Comparison of ENCODE assay signal across 9 cellular contexts in the genomic region with DNA sequence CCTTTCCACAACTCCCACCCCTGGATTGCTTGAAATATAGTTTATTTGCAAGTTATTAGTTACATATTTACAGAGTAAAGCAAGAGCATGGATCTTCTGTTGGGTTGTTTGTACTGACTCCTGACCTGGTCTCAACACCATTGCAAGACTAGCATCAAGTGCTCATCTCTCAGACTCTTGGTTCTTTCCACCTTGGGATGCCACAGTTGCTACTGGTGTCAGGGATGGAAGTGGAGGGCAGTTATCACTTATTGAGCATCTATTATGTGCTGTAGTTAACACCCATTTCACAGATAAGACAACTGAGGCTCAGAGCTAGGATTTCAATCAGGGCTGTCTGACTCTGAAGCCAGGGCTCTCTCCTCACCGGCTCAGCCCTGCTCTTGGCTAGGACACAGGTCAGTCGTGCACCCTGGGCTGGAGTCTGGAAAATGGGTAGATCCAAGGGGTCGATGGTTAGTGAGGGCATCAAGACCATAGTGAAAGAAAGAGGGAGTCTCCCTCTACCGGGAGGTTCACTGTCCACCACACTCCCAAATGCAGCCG. TPM values are rescaled to one million over a fixed set of nuclear protein-coding genes. Genes with fewer than 3 reads are reported as not detected.
DNase-seq lines count a peak whose midpoint lies in the region; ATAC-seq and TF ChIP-seq lines count a peak whose summit lies in the region.
"Had no signal": no experiment of that assay in that cellular context is flagged by ENCODE, and none has a peak within 500 bp of the region (broad histone marks: within the 10 kb centered on the region; RNA-seq: fewer than 3 reads in every experiment).

No MANE protein-coding gene starts in this region.

- no peak for DNase-seq in DND-41
- DNase-seq in SJSA1 (ENCODE audit: low read depth in 1 of 2, low spot score in 2 of 2) = no peak
- DNase-seq in fibroblast of peridontal ligament (ENCODE audit: extremely low read depth) = peak; percentile 57
- DNase-seq in prostate gland (ENCODE audit: low spot score) = no peak
- DNase-seq in stimulated activated CD4-positive, alpha-beta T cell treated with anti-CD3 and anti-CD28 coated beads, Interleukin-4, amount 100 ng/mL, for 24 hours = no peak
- no peak for DNase-seq in GM13976 (ENCODE audit: low spot score)
- DNase-seq in iPS-NIHi7 (ENCODE audit: extremely low spot score) = no peak
- DNase-seq in KBM-7 = no peak
- DNase-seq: NCI-H187 had no signal

- H2AFZ ChIP-seq in DND-41 (ENCODE audit: low read depth, low read length) = peak overlapping the region; percentile 20; the same call in 1 of the 2 replicates

- peaks cover 12% of the 10 kb centered on the region for H3K4me1 ChIP-seq in DND-41 (ENCODE audit: insufficient read depth, low read length)
- H3K4me1 ChIP-seq in SJSA1 (replicated peaks) = peaks cover 26% of the 10 kb centered on the region
- H3K4me1 ChIP-seq in prostate gland (replicated peaks) = no peaks in the 10 kb centered on the region

- no peak for TF ChIP-seq CTCF in DND-41 (IDR thresholded peaks at IDR 0.05; ENCODE audit: borderline replicate concordance, extremely low read depth, low read length, poor library complexity, severe bottlenecking)
- no peak for TF ChIP-seq CTCF in prostate gland (IDR thresholded peaks at IDR 0.05)
- TF ChIP-seq CTCF in GM13976 (IDR thresholded peaks at IDR 0.05; ENCODE audit: borderline replicate concordance, control extremely low read depth, extremely low read depth, insufficient read depth, missing control alignments) = no peak

- H3K27ac ChIP-seq in DND-41 (ENCODE audit: low read length) (no peak overlapping the region), SJSA1 (no peak overlapping the region), prostate gland (no peak overlapping the region)

- in situ Hi-C loops in GM13976 (cut with MboI; ENCODE audit: low sequenced_read_pairs, unreplicated experiment) (no loop called here), KBM-7 (cut with MboI; ENCODE audit: low pct_unique_long_range_greater_than_20kb, low sequenced_read_pairs) (no loop called here)

- no peaks in the 10 kb centered on the region for H3K79me2 ChIP-seq in DND-41 (ENCODE audit: insufficient read depth, low read length)

- H3K9me3 ChIP-seq in DND-41 (ENCODE audit: insufficient read depth, low read length, severe bottlenecking) = peaks cover 3% of the 10 kb centered on the region
- no peaks in the 10 kb centered on the region for H3K9me3 ChIP-seq in SJSA1 (replicated peaks)
- no peaks in the 10 kb centered on the region for H3K9me3 ChIP-seq in prostate gland

- TF ChIP-seq POLR2A in prostate gland (IDR thresholded peaks at IDR 0.05) = no peak

- no peak for ATAC-seq in DND-41 (ENCODE audit: insufficient read depth, low read depth)

- H4K20me1 ChIP-seq in DND-41 (ENCODE audit: insufficient read depth, low read length) = peaks cover 13% of the 10 kb centered on the region

- intact Hi-C loops in prostate gland (cut with DNase I) = no loop called here

- peak overlapping the region; percentile 35; the same call in 1 of the 2 replicates for H3K9ac ChIP-seq in DND-41 (ENCODE audit: low read depth, low read length)

- no peaks in the 10 kb centered on the region for H3K36me3 ChIP-seq in DND-41 (ENCODE audit: insufficient read depth, low read length)
- no peaks in the 10 kb centered on the region for H3K36me3 ChIP-seq in SJSA1
- no peaks in the 10 kb centered on the region for H3K36me3 ChIP-seq in prostate gland

- peak overlapping the region; percentile 81 for H3K4me2 ChIP-seq in DND-41 (ENCODE audit: insufficient read depth, low read length)

- H3K27me3 ChIP-seq in DND-41 (ENCODE audit: insufficient read depth, low read length, poor library complexity) (peaks cover 16% of the 10 kb centered on the region), SJSA1 (replicated peaks) (peaks cover 8% of the 10 kb centered on the region; the same call in 1 of the 2 replicates), prostate gland (replicated peaks; ENCODE audit: insufficient read depth) (no peaks in the 10 kb centered on the region)

- 20% methylated on average over 5 of the region's 5 CpGs for WGBS in prostate gland

- H3K4me3 ChIP-seq in DND-41 (ENCODE audit: low read depth in 1 of 2, low read length in 2 of 2) (peak overlapping the region in 1 of 2 experiments; percentile 57; a peak in 3 of 4 replicates), SJSA1 (peak overlapping the region; percentile 43), prostate gland (peak overlapping the region; percentile 20 to 23)

RNA-seq across cellular contexts. Expression of gene ADAMTS14, which starts 0.6 kb away (rescaled TPM):
- total RNA-seq in SJSA1 (2014; rRNA removed; shearing (Covaris generic)) = 0.66 and 1.2 TPM in 2 replicates
- total RNA-seq in prostate gland = under 1 TPM in 1 of 2 donors, not detected in 1; 0.28 TPM
